ENCODE assay signal across 10 cellular contexts in the genomic region with DNA sequence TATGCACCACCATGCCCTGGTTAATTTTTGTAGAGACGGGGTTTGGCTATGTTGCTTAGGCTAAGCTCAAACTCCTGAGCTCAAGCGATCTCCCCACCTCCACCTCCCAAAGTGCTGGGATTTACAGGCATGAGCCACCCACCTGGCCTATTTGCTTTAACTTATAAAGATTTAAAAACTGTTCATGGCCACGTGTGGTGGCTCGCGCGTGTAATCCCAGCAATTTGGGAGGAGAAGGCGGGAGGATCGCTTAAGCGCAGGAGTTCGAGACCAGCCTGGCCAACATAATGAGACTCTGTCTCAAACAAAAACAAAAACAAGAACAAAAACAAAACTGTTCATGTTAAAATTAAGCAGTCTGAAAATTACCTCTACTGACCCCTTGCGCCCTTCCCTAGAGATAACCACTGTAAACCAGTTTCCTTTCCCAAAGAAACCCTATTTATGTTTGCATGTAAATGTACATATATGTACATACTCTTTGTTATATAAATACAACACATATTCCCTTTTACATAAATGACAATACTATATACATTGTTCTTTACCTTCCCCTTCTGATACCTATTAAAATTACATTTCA. TPM values are rescaled to one million over a fixed set of nuclear protein-coding genes. Genes with fewer than 3 reads are reported as not detected.
DNase-seq lines count a peak whose midpoint lies in the region; ATAC-seq, FAIRE-seq and TF ChIP-seq lines count a peak whose summit lies in the region.
"Had no signal": no experiment of that assay in that cellular context is flagged by ENCODE, and none has a peak within 500 bp of the region (broad histone marks: within the 10 kb centered on the region; RNA-seq: fewer than 3 reads in every experiment).

No MANE protein-coding gene starts in this region.

- DNase-seq in BJ (ENCODE audit: low read depth) (no peak), astrocyte (ENCODE audit: low read depth) (no peak), GOT3 (lab: John Stamatoyannopoulos, UW) (no peak), mucosa of gallbladder (ENCODE audit: low spot score) (no peak)
- DNase-seq: cerebellar nuclear complex, NCI-H2081 treated with DMSO at 0.1 percent for 48 hours had no signal

- peak overlapping the region; percentile 99 for H3K4me3 Mint-ChIP-seq in astrocyte (ENCODE audit: unreplicated experiment)

- ATAC-seq in GM18861 (IDR thresholded peaks at IDR 0.05; ENCODE audit: unreplicated experiment) (no peak), gastroesophageal sphincter (no peak)

- POLR2A ChIA-PET in BJ (lab: Charles Lee), result no interaction called here

- H3K4me3 ChIP-seq in BJ (ENCODE audit: low read depth, low read length) (peak overlapping the region; percentile 90), HUES64 (ENCODE audit: low read length) (peak overlapping the region; percentile 74), astrocyte (ENCODE audit: insufficient read depth, low read depth, low read length) (peak overlapping the region; percentile 98), mesodermal cell (ENCODE audit: extremely low read depth, insufficient read depth, low read length, poor library complexity, severe bottlenecking) (peak overlapping the region; percentile 79), gastroesophageal sphincter (peak overlapping the region in 1 of 2 donors; percentile 75)

- no peak for TF ChIP-seq CTCF in BJ (IDR thresholded peaks at IDR 0.05; ENCODE audit: insufficient read depth, low read depth, low read length)
- no peak for TF ChIP-seq CTCF in astrocyte (IDR thresholded peaks at IDR 0.05; ENCODE audit: insufficient read depth, low read depth, low read length)
- no peak for TF ChIP-seq CTCF in gastroesophageal sphincter (IDR thresholded peaks at IDR 0.05)

- H3K4me1 Mint-ChIP-seq in astrocyte (ENCODE audit: low read depth, unreplicated experiment), result peaks cover 11% of the 10 kb centered on the region

- H4K20me1 ChIP-seq in astrocyte (ENCODE audit: insufficient read depth, low read length), result peaks cover 36% of the 10 kb centered on the region

- peak overlapping the region; percentile 97 for H3K4me2 ChIP-seq in astrocyte (ENCODE audit: low read length)

- no peaks in the 10 kb centered on the region for H3K9me3 Mint-ChIP-seq in astrocyte (ENCODE audit: unreplicated experiment)

- peak overlapping the region; percentile 98; the same call in 1 of the 2 replicates for H3K9ac ChIP-seq in HUES64 (ENCODE audit: low read depth, low read length)
- peak overlapping the region; percentile 96 for H3K9ac ChIP-seq in astrocyte (ENCODE audit: low read length)

- no peaks in the 10 kb centered on the region for H3K27me3 Mint-ChIP-seq in astrocyte (ENCODE audit: low read depth, unreplicated experiment)

- no peak for FAIRE-seq in astrocyte (lab: Jason Lieb, UNC)

- H3K27ac Mint-ChIP-seq in astrocyte (ENCODE audit: unreplicated experiment), result peak overlapping the region; percentile 98

- CTCF ChIA-PET in BJ (lab: Yijun Ruan, JAX), result no interaction called here

- no peaks in the 10 kb centered on the region for H3K27me3 ChIP-seq in BJ (ENCODE audit: control insufficient read depth, insufficient read depth, low read length)
- H3K27me3 ChIP-seq in HUES64 (ENCODE audit: insufficient read depth, low read length), result no peaks in the 10 kb centered on the region
- H3K27me3 ChIP-seq in astrocyte (ENCODE audit: insufficient read depth, low read length), result no peaks in the 10 kb centered on the region
- no peaks in the 10 kb centered on the region for H3K27me3 ChIP-seq in gastroesophageal sphincter

- peaks cover 4% of the 10 kb centered on the region for H3K36me3 Mint-ChIP-seq in astrocyte (ENCODE audit: low read depth, unreplicated experiment)

- peaks cover 93% of the 10 kb centered on the region for H3K79me2 ChIP-seq in astrocyte (ENCODE audit: insufficient read depth, low read length)

- H3K9me3 ChIP-seq in HUES64 (ENCODE audit: insufficient read depth, low read depth, low read length) (no peaks in the 10 kb centered on the region), astrocyte (ENCODE audit: insufficient read depth, low read depth, low read length) (no peaks in the 10 kb centered on the region), mesodermal cell (ENCODE audit: control insufficient read depth, low read length) (no peaks in the 10 kb centered on the region), gastroesophageal sphincter (no peaks in the 10 kb centered on the region)

- TF ChIP-seq POLR2A in gastroesophageal sphincter (IDR thresholded peaks at IDR 0.05), result no peak

- H2AFZ ChIP-seq in astrocyte (ENCODE audit: low read depth, low read length), result no peak overlapping the region

- H3K36me3 ChIP-seq in BJ (ENCODE audit: control insufficient read depth, insufficient read depth, low read length) (peaks cover 2% of the 10 kb centered on the region; the same call in 1 of the 2 replicates), HUES64 (ENCODE audit: insufficient read depth, low read length) (peaks cover 39% of the 10 kb centered on the region), astrocyte (ENCODE audit: insufficient read depth, low read length) (peaks cover 14% of the 10 kb centered on the region), mesodermal cell (ENCODE audit: control insufficient read depth, insufficient read depth, low read length) (peaks cover 47% of the 10 kb centered on the region), gastroesophageal sphincter (peaks cover 0 to 46% of the 10 kb centered on the region in 2 donors)

- H3K4me1 ChIP-seq in HUES64 (ENCODE audit: insufficient read depth, low read length) (peaks cover 14% of the 10 kb centered on the region; the same call in 1 of the 2 replicates), astrocyte (ENCODE audit: insufficient read depth, low read length) (peaks cover 14% of the 10 kb centered on the region), mesodermal cell (ENCODE audit: control insufficient read depth, insufficient read depth, low read length, poor library complexity, severe bottlenecking) (peaks cover 2% of the 10 kb centered on the region), gastroesophageal sphincter (peaks cover 3 to 49% (median 11%) of the 10 kb centered on the region in 3 donors)

- no peak overlapping the region for H3K27ac ChIP-seq in HUES64 (ENCODE audit: low read depth, low read length)
- H3K27ac ChIP-seq in astrocyte (ENCODE audit: low read depth, low read length), result no peak overlapping the region
- H3K27ac ChIP-seq in mesodermal cell (ENCODE audit: low read depth, low read length, severe bottlenecking), result no peak overlapping the region
- H3K27ac ChIP-seq in gastroesophageal sphincter, result no peak overlapping the region

- WGBS in HUES64, result 92% methylated on average over 11 of the region's 11 CpGs
- WGBS in mesodermal cell (ENCODE audit: insufficient coverage in 2 of 2), 2 experiments, result 80 to 96% methylated on average over 4 to 8 of the region's 11 CpGs
- WGBS in gastroesophageal sphincter (ENCODE audit: low coverage in 1 of 2), 2 donors, result 85 to 100% methylated on average over 2 to 11 of the region's 11 CpGs

- no peak for TF ChIP-seq EP300 in gastroesophageal sphincter (IDR thresholded peaks at IDR 0.05)

RNA-seq across cellular contexts. Expression of a gene that starts 1.5 kb away (rescaled TPM):
- 11.6 and 39.9 TPM in 2 replicates for polyA plus RNA-seq in BJ (2011; rRNA removed)
- 2.2 and 5.6 TPM in 2 replicates for polyA minus RNA-seq in BJ (2011; rRNA and poly(A)+ RNA removed)
- 45.5 TPM for polyA plus RNA-seq in HUES64 (2013, experiment 1 of 2)
- 47.6 TPM for polyA plus RNA-seq in HUES64 (2013, experiment 2 of 2)
- total RNA-seq in astrocyte (33.9 and 52.3 TPM in 2 replicates), mucosa of gallbladder (32.4 TPM), gastroesophageal sphincter (10 to 100 TPM; 12.9 to 32.6 (median 28.4) TPM)
- polyA plus RNA-seq in mesodermal cell (2013, experiment 1 of 2), result 38.7 TPM
- 59.2 TPM for polyA plus RNA-seq in mesodermal cell (2013, experiment 2 of 2)

RNA-seq across cellular contexts. Expression of a gene that starts 1.5 kb away (rescaled TPM):
- 76.4 and 140 TPM in 2 replicates for polyA plus RNA-seq in BJ (2011; rRNA removed)
- polyA minus RNA-seq in BJ (2011; rRNA and poly(A)+ RNA removed), result 20.5 and 24.8 TPM in 2 replicates
- 99.0 TPM for polyA plus RNA-seq in HUES64 (2013, experiment 1 of 2)
- 105 TPM for polyA plus RNA-seq in HUES64 (2013, experiment 2 of 2)
- total RNA-seq in astrocyte (90.5 and 92.7 TPM in 2 replicates), mucosa of gallbladder (31.7 TPM), gastroesophageal sphincter (10 to 100 TPM; 30.4 to 40.9 (median 39.9) TPM)
- 85.9 TPM for polyA plus RNA-seq in mesodermal cell (2013, experiment 1 of 2)
- polyA plus RNA-seq in mesodermal cell (2013, experiment 2 of 2), result 89.8 TPM

RNA-seq across cellular contexts. Expression of a gene that starts 1.8 kb away (rescaled TPM):
- polyA plus RNA-seq in BJ (2011; rRNA removed), result 18.0 and 23.2 TPM in 2 replicates
- polyA minus RNA-seq in BJ (2011; rRNA and poly(A)+ RNA removed), result 13.5 and 18.3 TPM in 2 replicates
- 24.6 TPM for polyA plus RNA-seq in HUES64 (2013, experiment 1 of 2)
- polyA plus RNA-seq in HUES64 (2013, experiment 2 of 2), result 28.0 TPM
- total RNA-seq in astrocyte (24.1 and 25.7 TPM in 2 replicates), mucosa of gallbladder (20.0 TPM), gastroesophageal sphincter (10 to 100 TPM; 16.8 to 25.4 (median 18.5) TPM)
- polyA plus RNA-seq in mesodermal cell (2013, experiment 1 of 2), result 30.9 TPM
- 30.9 TPM for polyA plus RNA-seq in mesodermal cell (2013, experiment 2 of 2)

RNA-seq across cellular contexts. Expression of a gene that starts 35.2 kb away (rescaled TPM):
- 1.8 and 3.1 TPM in 2 replicates for polyA plus RNA-seq in BJ (2011; rRNA removed)
- 1.4 and 2.0 TPM in 2 replicates for polyA minus RNA-seq in BJ (2011; rRNA and poly(A)+ RNA removed)
- polyA plus RNA-seq in HUES64 (2013, experiment 1 of 2), result 3.9 TPM
- 5.3 TPM for polyA plus RNA-seq in HUES64 (2013, experiment 2 of 2)
- total RNA-seq in astrocyte, result 1.7 and 2.5 TPM in 2 replicates
- 1.8 TPM for polyA plus RNA-seq in mesodermal cell (2013, experiment 1 of 2)
- polyA plus RNA-seq in mesodermal cell (2013, experiment 2 of 2), result 2.4 TPM
- total RNA-seq in mucosa of gallbladder, result 12.3 TPM
- total RNA-seq in gastroesophageal sphincter, result 1 to 10 TPM; 3.5 to 5.6 (median 4.0) TPM

RNA-seq across cellular contexts. Expression of a gene that starts 47.1 kb away (rescaled TPM):
- polyA plus RNA-seq in BJ (2011; rRNA removed), result 0.88 and 1.3 TPM in 2 replicates
- polyA minus RNA-seq in BJ (2011; rRNA and poly(A)+ RNA removed), result 0.93 and 2.4 TPM in 2 replicates
- polyA plus RNA-seq in HUES64 (2013, experiment 1 of 2), result 8.1 TPM
- 8.4 TPM for polyA plus RNA-seq in HUES64 (2013, experiment 2 of 2)
- total RNA-seq in astrocyte, result 10.1 and 10.6 TPM in 2 replicates
- 1.4 TPM for polyA plus RNA-seq in mesodermal cell (2013, experiment 1 of 2)
- polyA plus RNA-seq in mesodermal cell (2013, experiment 2 of 2), result 1.3 TPM
- total RNA-seq in mucosa of gallbladder, result 47.1 TPM
- 1 to 10 TPM in 3 of 4 donors, under 1 TPM in 1; 0.81 to 6.3 (median 1.9) TPM for total RNA-seq in gastroesophageal sphincter
